1 cellular context compared by ENCODE assay signal in genomic region chr20:13638496-13639477, GRCh38.
A peak's percentile ranks its signal among the peaks of the same experiment; 100 is the strongest.
TF ChIP-seq lines count a peak whose summit lies in the region.

Gene TASP1 (minus strand): TSS chr20:13638932. CDS start chr20:13630078, 8,854 bp downstream.

TF ChIP-seq in GM12878, 131 proteins besides CTCF, POLR2A, EP300 and RAD21 (continued from another document and continues in another):
- no peak for TF ChIP-seq ZBTB33 (IDR thresholded peaks at IDR 0.05)
- no peak for TF ChIP-seq RFX5 (IDR thresholded peaks at IDR 0.05; ENCODE audit: low read depth, low read length)
- TF ChIP-seq GABPA (IDR thresholded peaks at IDR 0.05; ENCODE audit: low read depth): peak; percentile 90
- 0 out of 2 replicates have a peak, but pooled peaks have one; percentile 26 for TF ChIP-seq ELK1 (IDR thresholded peaks at IDR 0.05; ENCODE audit: low read depth, low read length)
- no peak for TF ChIP-seq SUZ12 (IDR thresholded peaks at IDR 0.05; ENCODE audit: unreplicated experiment)
- 0 out of 2 replicates have a peak, but pooled peaks have one; percentile 13 for TF ChIP-seq RELB (IDR thresholded peaks at IDR 0.05; ENCODE audit: low read depth)
- peak; percentile 73; the same call in 1 of the 2 replicates for TF ChIP-seq POLR2AphosphoS5 (IDR thresholded peaks at IDR 0.05; ENCODE audit: low read length)
- TF ChIP-seq RCOR1 (conservative IDR thresholded peaks at IDR 0.05; ENCODE audit: low read depth, low read length): no peak
- no peak for TF ChIP-seq MTA3 (IDR thresholded peaks at IDR 0.05; ENCODE audit: borderline replicate concordance, low read length)
- TF ChIP-seq BMI1 (IDR thresholded peaks at IDR 0.05; ENCODE audit: borderline replicate concordance): peak; percentile 91
- TF ChIP-seq RELA (IDR thresholded peaks at IDR 0.05; ENCODE audit: borderline replicate concordance, partially characterized antibody): peak; percentile 20
- TF ChIP-seq ZNF274 (IDR thresholded peaks at IDR 0.05; ENCODE audit: insufficient read depth, insufficient read length): no peak
- peak; percentile 56; the same call in 1 of the 2 replicates for TF ChIP-seq PKNOX1 (IDR thresholded peaks at IDR 0.05)
- TF ChIP-seq ZNF622 (IDR thresholded peaks at IDR 0.05): no peak
- no peak for TF ChIP-seq JUNB (IDR thresholded peaks at IDR 0.05)
- no peak for TF ChIP-seq TARDBP (IDR thresholded peaks at IDR 0.05; ENCODE audit: borderline replicate concordance)
- no peak for TF ChIP-seq KAT2A (conservative IDR thresholded peaks at IDR 0.05; ENCODE audit: control insufficient read depth, low read depth, low read length)
- TF ChIP-seq HSF1 (IDR thresholded peaks at IDR 0.05; ENCODE audit: low read depth, low read length): no peak
- TF ChIP-seq PAX8 (IDR thresholded peaks at IDR 0.05): no peak
- TF ChIP-seq CHD1 (IDR thresholded peaks at IDR 0.05; ENCODE audit: low read depth, low read length): no peak
- no peak for TF ChIP-seq TBL1XR1 (IDR thresholded peaks at IDR 0.05; ENCODE audit: low read depth, low read length)
- TF ChIP-seq TCF7 (IDR thresholded peaks at IDR 0.05; ENCODE audit: borderline replicate concordance): no peak
- 0 out of 2 replicates have a peak, but pooled peaks have one; percentile 16 for TF ChIP-seq EED (IDR thresholded peaks at IDR 0.05; ENCODE audit: low read depth)
- TF ChIP-seq EZH2 (IDR thresholded peaks at IDR 0.05; ENCODE audit: borderline replicate concordance, control insufficient read depth, low read depth, low read length): no peak
- TF ChIP-seq IRF4 (IDR thresholded peaks at IDR 0.05; ENCODE audit: low read depth, low read length): no peak
- TF ChIP-seq BACH1 (IDR thresholded peaks at IDR 0.05; ENCODE audit: borderline replicate concordance): peak; percentile 32; the same call in 1 of the 2 replicates
- no peak for TF ChIP-seq ZBTB11 (CRISPR knock-in tag; IDR thresholded peaks at IDR 0.05)
- TF ChIP-seq HDGF (IDR thresholded peaks at IDR 0.05): peak; percentile 51; the same call in 1 of the 2 replicates
- TF ChIP-seq POU2F2 (IDR thresholded peaks at IDR 0.05; ENCODE audit: borderline replicate concordance, low read depth, low read length): no peak
- no peak for TF ChIP-seq SRF (IDR thresholded peaks at IDR 0.05; ENCODE audit: low read depth in 2 of 2, low read length in 2 of 2)
- TF ChIP-seq SREBF2 (IDR thresholded peaks at IDR 0.05; ENCODE audit: low read length): no peak
- no peak for TF ChIP-seq BCL3 (IDR thresholded peaks at IDR 0.05; ENCODE audit: borderline replicate concordance, insufficient read depth, low read depth, low read length, poor library complexity, severe bottlenecking)
- no peak for TF ChIP-seq SMAD5 (IDR thresholded peaks at IDR 0.05; ENCODE audit: low read depth)
- no peak for TF ChIP-seq HDAC6 (IDR thresholded peaks at IDR 0.05; ENCODE audit: unreplicated experiment)
- TF ChIP-seq ATF2 (IDR thresholded peaks at IDR 0.05; ENCODE audit: low read length): no peak
- peak; percentile 44; the same call in 1 of the 2 replicates for TF ChIP-seq GATAD2B (conservative IDR thresholded peaks at IDR 0.05; ENCODE audit: low read depth)
- TF ChIP-seq SMAD1 (IDR thresholded peaks at IDR 0.05; ENCODE audit: low read depth, partially characterized antibody): no peak
- TF ChIP-seq NBN (IDR thresholded peaks at IDR 0.05): no peak
- TF ChIP-seq NR2C2 (IDR thresholded peaks at IDR 0.05; ENCODE audit: borderline replicate concordance, control insufficient read depth, insufficient read length, low read depth): no peak
- peak; percentile 65; the same call in 1 of the 2 replicates for TF ChIP-seq CREM (IDR thresholded peaks at IDR 0.05; ENCODE audit: low read depth)
- no peak for TF ChIP-seq YBX1 (IDR thresholded peaks at IDR 0.05)
- TF ChIP-seq MXI1 (IDR thresholded peaks at IDR 0.05; ENCODE audit: low read depth, low read length): peak; percentile 96
- no peak for TF ChIP-seq MEF2A (IDR thresholded peaks at IDR 0.05; ENCODE audit: insufficient read depth, low read depth, low read length)
- TF ChIP-seq PAX5 (IDR thresholded peaks at IDR 0.05; ENCODE audit: borderline replicate concordance, low read depth, low read length): no peak; the same call in 1 of the 2 replicates
- TF ChIP-seq CBFB (IDR thresholded peaks at IDR 0.05; ENCODE audit: low read depth): no peak
- TF ChIP-seq JUND (IDR thresholded peaks at IDR 0.05; ENCODE audit: low read depth, low read length): no peak
- TF ChIP-seq ZNF687 (IDR thresholded peaks at IDR 0.05): peak; percentile 36; the same call in 1 of the 2 replicates
- TF ChIP-seq FOXM1 (IDR thresholded peaks at IDR 0.05; ENCODE audit: low read depth, low read length): no peak
- no peak for TF ChIP-seq CHD2 (IDR thresholded peaks at IDR 0.05; ENCODE audit: borderline replicate concordance, low read depth, low read length)
- TF ChIP-seq ZZZ3 (IDR thresholded peaks at IDR 0.05; ENCODE audit: control insufficient read depth, insufficient read length, low read depth): no peak
- TF ChIP-seq POLR2AphosphoS2 (IDR thresholded peaks at IDR 0.05; ENCODE audit: low read depth, low read length): peak; percentile 73; the same call in 1 of the 2 replicates
